8 cellular contexts compared by ENCODE assay signal in the genomic region with DNA sequence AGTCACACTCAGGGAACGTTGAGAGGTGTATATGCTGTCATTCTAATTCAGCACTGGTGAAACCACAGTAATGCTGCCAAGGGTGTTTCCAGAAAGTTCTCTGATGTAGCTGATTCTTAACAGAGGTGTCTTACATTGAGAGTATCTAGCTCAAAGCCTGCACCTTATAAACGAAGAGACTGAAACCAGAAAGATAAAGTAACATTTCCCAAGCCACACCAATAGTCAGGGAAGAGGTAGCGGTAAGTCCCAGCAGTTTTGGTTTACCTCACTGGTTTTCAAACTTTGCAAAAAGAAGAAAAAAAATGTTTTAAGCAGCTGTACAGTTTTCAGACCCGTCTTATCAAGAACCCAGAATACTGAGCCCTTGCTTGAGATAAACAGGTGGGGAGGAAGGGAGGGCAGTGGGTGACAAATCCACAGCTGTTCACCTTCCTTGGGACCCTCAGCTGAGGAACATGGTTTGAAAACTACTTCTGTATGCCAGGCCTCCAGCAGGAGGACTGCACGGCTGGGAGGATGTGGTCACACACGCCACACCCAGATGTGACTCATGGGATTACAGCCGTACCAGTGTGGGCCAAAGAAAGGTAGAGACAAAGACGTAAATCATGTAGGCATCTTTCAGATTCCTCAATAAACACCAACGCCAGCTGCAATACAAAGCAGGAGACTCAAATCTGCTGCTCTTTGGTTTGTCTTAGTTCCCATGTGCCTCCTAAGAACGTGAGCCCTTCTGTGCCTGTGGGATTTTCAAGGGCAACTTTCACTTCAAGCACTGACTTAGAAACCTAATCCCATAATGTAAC.
DNase-seq lines count a peak whose midpoint lies in the region; FAIRE-seq and TF ChIP-seq lines count a peak whose summit lies in the region.

No MANE protein-coding gene starts in this region.

- peak overlapping the region; percentile 19 for H3K4me3 Mint-ChIP-seq in Calu3 (ENCODE audit: low read depth, unreplicated experiment)
- H3K4me3 Mint-ChIP-seq in T-helper 1 cell treated with Interleukin-12 subunit alpha and Interleukin-12 subunit beta and Interleukin-4 antibody, amounts not matched to agents 30 μg/mL and 1 μg/mL, for 36 hours, result peak overlapping the region; percentile 56

- H3K4me1 ChIP-seq in kidney (ENCODE audit: control insufficient read depth in 1 of 2, insufficient read depth in 1 of 2, low read depth in 1 of 2, low read length in 2 of 2), result peaks cover 0 to 2% of the 10 kb centered on the region in 2 donors

- no peak overlapping the region for H3K9ac ChIP-seq in kidney (ENCODE audit: low read length in 2 of 2)

- intact Hi-C loops in Calu3 (cut with micrococcal nuclease; ENCODE audit: unreplicated experiment), result loop anchor here (1.0 to 2.0 kb wide), 6 partner anchors 22 to 208 kb away; a partner anchor contains a TSS
- intact Hi-C loops in kidney (cut with DNase I), result loop anchor here (5.0 kb wide), 1 partner anchor 251 kb away; no protein-coding TSS in a partner anchor

- H3K27me3 Mint-ChIP-seq in Calu3 (ENCODE audit: unreplicated experiment), result no peaks in the 10 kb centered on the region
- no peaks in the 10 kb centered on the region for H3K27me3 Mint-ChIP-seq in T-helper 1 cell treated with Interleukin-12 subunit alpha and Interleukin-12 subunit beta and Interleukin-4 antibody, amounts not matched to agents 30 μg/mL and 1 μg/mL, for 36 hours (ENCODE audit: low read depth)

- peaks cover 66% of the 10 kb centered on the region for H3K4me1 Mint-ChIP-seq in Calu3 (ENCODE audit: low read depth, unreplicated experiment)
- peaks cover 55% of the 10 kb centered on the region for H3K4me1 Mint-ChIP-seq in T-helper 1 cell treated with Interleukin-12 subunit alpha and Interleukin-12 subunit beta and Interleukin-4 antibody, amounts not matched to agents 30 μg/mL and 1 μg/mL, for 36 hours (ENCODE audit: low read depth)

- peaks cover 71% of the 10 kb centered on the region for H3K36me3 Mint-ChIP-seq in Calu3 (ENCODE audit: insufficient read depth, unreplicated experiment)
- peaks cover 57% of the 10 kb centered on the region for H3K36me3 Mint-ChIP-seq in T-helper 1 cell treated with Interleukin-12 subunit alpha and Interleukin-12 subunit beta and Interleukin-4 antibody, amounts not matched to agents 30 μg/mL and 1 μg/mL, for 36 hours (ENCODE audit: low read depth)

- CTCF ChIA-PET in Calu3 (lab: Charles Lee), result interaction anchor here (0.8 to 3.2 kb wide), 15 partner anchors 9 to 271 kb away, joined by 3 to 57 read pairs (median 9); a partner anchor contains a TSS

- no peaks in the 10 kb centered on the region for H3K27me3 ChIP-seq in HL-60 (ENCODE audit: insufficient read depth, poor library complexity, severe bottlenecking)

- TF ChIP-seq CTCF in Calu3 (IDR thresholded peaks at IDR 0.05; ENCODE audit: unreplicated experiment) (peak; percentile 55), GM20000 (IDR thresholded peaks at IDR 0.05; ENCODE audit: extremely low read depth, missing control alignments) (no peak), HL-60 (IDR thresholded peaks at IDR 0.05; ENCODE audit: insufficient read depth, low read length) (no peak), kidney (IDR thresholded peaks at IDR 0.05; ENCODE audit: borderline replicate concordance, extremely low read depth, insufficient read depth) (no peak)

- no peaks in the 10 kb centered on the region for H3K9me3 Mint-ChIP-seq in Calu3 (ENCODE audit: low read depth, unreplicated experiment)
- H3K9me3 Mint-ChIP-seq in T-helper 1 cell treated with Interleukin-12 subunit alpha and Interleukin-12 subunit beta and Interleukin-4 antibody, amounts not matched to agents 30 μg/mL and 1 μg/mL, for 36 hours, result no peaks in the 10 kb centered on the region

- H3K27ac ChIP-seq in HL-60 (replicated peaks) (peak overlapping the region; percentile 53), kidney (ENCODE audit: low read depth in 2 of 2, low read length in 2 of 2) (peak overlapping the region; percentile 9 to 13)

- BruUV-seq in Calu3 (replicated peaks; lab: Mats Ljungman, UMichigan), result TSS peak; percentile 88

- no peak for FAIRE-seq in kidney (lab: Jason Lieb, UNC)

- H3K9me3 ChIP-seq in kidney (ENCODE audit: control insufficient read depth in 1 of 2, low read length in 2 of 2), result no peaks in the 10 kb centered on the region

- H3K27ac Mint-ChIP-seq in Calu3 (ENCODE audit: unreplicated experiment), result peak overlapping the region; percentile 88
- peak overlapping the region; percentile 96 for H3K27ac Mint-ChIP-seq in T-helper 1 cell treated with Interleukin-12 subunit alpha and Interleukin-12 subunit beta and Interleukin-4 antibody, amounts not matched to agents 30 μg/mL and 1 μg/mL, for 36 hours

- DNase-seq in Calu3 (peak; percentile 93), GM20000 (ENCODE audit: low spot score) (peak; percentile 64), HL-60 (ENCODE audit: low read depth in 1 of 2, low spot score in 1 of 2) (peak; percentile 74 to 86), amniotic epithelial cell (ENCODE audit: low read depth) (peak; percentile 97), kidney (no peak), NCI-H2196 treated with DMSO at 0.1 percent for 48 hours (lab: John Stamatoyannopoulos, UW; ENCODE audit: unreplicated experiment) (no peak)
- DNase-seq in stimulated activated CD8-positive, alpha-beta memory T cell treated with anti-CD3 and anti-CD28 coated beads, Interleukin-12 subunit alpha, Interleukin-12 subunit beta, amount 100 ng/mL, for 4 hours (ENCODE audit: low read depth), result peak; percentile 60

- no peaks in the 10 kb centered on the region for H3K36me3 ChIP-seq in kidney (ENCODE audit: control insufficient read depth in 1 of 2, insufficient read depth in 2 of 2, low read length in 2 of 2)

- H3K4me3 ChIP-seq in HL-60 (replicated peaks; ENCODE audit: insufficient read depth, low read length) (no peak overlapping the region), kidney (ENCODE audit: low read length in 2 of 2) (no peak overlapping the region)

Comparison
In these comparisons a context has a peak if more than half of its experiments do, and no peak if none do; other contexts are left out.
1. DNase-seq: peak in Calu3 (single experiment), GM20000 (single experiment), HL-60 (2 of 2), amniotic epithelial cell (single experiment) and stimulated activated CD8-positive, alpha-beta memory T cell treated with anti-CD3 and anti-CD28 coated beads, Interleukin-12 subunit alpha, Interleukin-12 subunit beta, amount 100 ng/mL, for 4 hours (single experiment); none in kidney (single experiment) and NCI-H2196 treated with DMSO at 0.1 percent for 48 hours (single experiment).